2 cellular contexts compared by ENCODE assay signal in genomic region chr3:45988804-45989203, GRCh38.
TF ChIP-seq lines count a peak whose summit lies in the region.

No MANE protein-coding gene starts in this region.

TF ChIP-seq in liver, 16 proteins besides CTCF, POLR2A, EP300 and RAD21:
- TF ChIP-seq REST (IDR thresholded peaks at IDR 0.05), result no peak
- TF ChIP-seq SP1 (IDR thresholded peaks at IDR 0.05), result no peak
- no peak for TF ChIP-seq ATF3 (IDR thresholded peaks at IDR 0.05)
- TF ChIP-seq HNF4A (conservative IDR thresholded peaks at IDR 0.05), result no peak
- no peak for TF ChIP-seq FOXA2 (IDR thresholded peaks at IDR 0.05)
- no peak for TF ChIP-seq YY1 (IDR thresholded peaks at IDR 0.05)
- TF ChIP-seq HNF4G (IDR thresholded peaks at IDR 0.05), result no peak
- no peak for TF ChIP-seq EGR1 (IDR thresholded peaks at IDR 0.05; ENCODE audit: low read depth in 2 of 2)

TF ChIP-seq in HepG2, 621 proteins besides CTCF, POLR2A, EP300 and RAD21:
- TF ChIP-seq RARA (CRISPR knock-in tag; IDR thresholded peaks at IDR 0.05) (no peak), NCOA1 (CRISPR knock-in tag; IDR thresholded peaks at IDR 0.05) (no peak), RAD51 (IDR thresholded peaks at IDR 0.05; ENCODE audit: borderline replicate concordance) (no peak), FOXJ3 (CRISPR knock-in tag; IDR thresholded peaks at IDR 0.05; ENCODE audit: borderline replicate concordance) (no peak), NFYB (CRISPR knock-in tag; IDR thresholded peaks at IDR 0.05) (no peak), SNAPC5 (CRISPR knock-in tag; IDR thresholded peaks at IDR 0.05; ENCODE audit: borderline replicate concordance) (no peak), ZKSCAN8 (CRISPR knock-in tag; IDR thresholded peaks at IDR 0.05; ENCODE audit: borderline replicate concordance) (no peak), ZSCAN31 (CRISPR knock-in tag; IDR thresholded peaks at IDR 0.05; ENCODE audit: low read depth) (no peak), MNT (IDR thresholded peaks at IDR 0.05) (no peak), ZNF569 (CRISPR knock-in tag; IDR thresholded peaks at IDR 0.05; ENCODE audit: borderline replicate concordance) (no peak), ZNF768 (CRISPR knock-in tag; IDR thresholded peaks at IDR 0.05) (no peak), ZNF841 (CRISPR knock-in tag; IDR thresholded peaks at IDR 0.05; ENCODE audit: borderline replicate concordance) (no peak), BHLHE40 (IDR thresholded peaks at IDR 0.05; ENCODE audit: low read length) (no peak), ZNF784 (CRISPR knock-in tag; IDR thresholded peaks at IDR 0.05; ENCODE audit: borderline replicate concordance) (no peak), ZNF710 (CRISPR knock-in tag; IDR thresholded peaks at IDR 0.05; ENCODE audit: borderline replicate concordance) (no peak)
